In genomic region chr20:10619427-10619826, GRCh38 we compare ENCODE assay signal across 11 cellular contexts. TPM values are rescaled to one million over a fixed set of nuclear protein-coding genes. Genes with fewer than 3 reads are reported as not detected.
DNase-seq lines count a peak whose midpoint lies in the region; ATAC-seq and TF ChIP-seq lines count a peak whose summit lies in the region.
"Had no signal": no experiment of that assay in that cellular context is flagged by ENCODE, and none has a peak within 500 bp of the region (broad histone marks: within the 10 kb centered on the region; RNA-seq: fewer than 3 reads in every experiment).

No MANE protein-coding gene starts in this region.

- H3K4me1 Mint-ChIP-seq in effector memory CD8-positive, alpha-beta T cell (ENCODE audit: low read depth in 2 of 2) = no peaks in the 10 kb centered on the region
- H3K4me1 Mint-ChIP-seq in CD8-positive, alpha-beta T cell (ENCODE audit: low read depth) = no peaks in the 10 kb centered on the region

- CTCF ChIA-PET in CD8-positive, alpha-beta T cell (lab: Charles Lee) = no interaction called here

- H3K27me3 Mint-ChIP-seq in effector memory CD8-positive, alpha-beta T cell = no peaks in the 10 kb centered on the region
- H3K27me3 Mint-ChIP-seq in CD8-positive, alpha-beta T cell (ENCODE audit: low read depth) = no peaks in the 10 kb centered on the region

- DNase-seq in AG09319 (ENCODE audit: extremely low read depth, low read depth) = peak; percentile 80
- DNase-seq in LHCN-M2 (ENCODE audit: low read depth) = peak; percentile 88
- DNase-seq in cardiac fibroblast (ENCODE audit: low read depth in 2 of 2) = peak; percentile 90 to 93
- peak; percentile 4 to 94 for DNase-seq in lung microvascular endothelial cell (ENCODE audit: low read depth in 2 of 2)
- no peak for DNase-seq in CD1c-positive myeloid dendritic cell (ENCODE audit: extremely low spot score)
- no peak for DNase-seq in effector memory CD8-positive, alpha-beta T cell
- no peak for DNase-seq in CD8-positive, alpha-beta T cell
- DNase-seq: MV-4-11; SJCRH30; stimulated activated CD4-positive, alpha-beta T cell treated with anti-CD3 and anti-CD28 coated beads, Interleukin-4, amount 100 ng/mL, for 4 hours had no signal

- no peaks in the 10 kb centered on the region for H3K9me3 Mint-ChIP-seq in effector memory CD8-positive, alpha-beta T cell
- no peaks in the 10 kb centered on the region for H3K9me3 Mint-ChIP-seq in CD8-positive, alpha-beta T cell

- H3K27me3 ChIP-seq in CD8-positive, alpha-beta T cell (ENCODE audit: insufficient read depth, low read length) = no peaks in the 10 kb centered on the region
- H3K27me3 ChIP-seq: SJCRH30 had no signal

- POLR2A ChIA-PET in CD8-positive, alpha-beta T cell (lab: Charles Lee) = interaction anchor here (0.6 kb wide), 1 partner anchor 232 kb away, joined by 3 read pairs; no protein-coding TSS in a partner anchor

- H3K4me3 ChIP-seq in cardiac fibroblast (replicated peaks in 1 of 2; ENCODE audit: low read depth in 2 of 2, low read length in 2 of 2) = no peak overlapping the region
- H3K4me3 ChIP-seq in CD8-positive, alpha-beta T cell (ENCODE audit: low read depth, low read length) = no peak overlapping the region
- H3K4me3 ChIP-seq: SJCRH30 had no signal

- intact Hi-C loops in CD8-positive, alpha-beta T cell (cut with DNase I, micrococcal nuclease) = no loop called here

- H3K4me1 ChIP-seq in CD8-positive, alpha-beta T cell (ENCODE audit: insufficient read depth, low read length) = no peaks in the 10 kb centered on the region
- H3K4me1 ChIP-seq: SJCRH30 had no signal

- H3K36me3 Mint-ChIP-seq in effector memory CD8-positive, alpha-beta T cell (ENCODE audit: insufficient read depth) = peaks cover 4% of the 10 kb centered on the region
- peaks cover 26% of the 10 kb centered on the region for H3K36me3 Mint-ChIP-seq in CD8-positive, alpha-beta T cell

- H3K9me3 ChIP-seq in CD8-positive, alpha-beta T cell (ENCODE audit: low read length) = no peaks in the 10 kb centered on the region
- H3K9me3 ChIP-seq: SJCRH30 had no signal

- no peak for ATAC-seq in HG03159 (IDR thresholded peaks at IDR 0.05; ENCODE audit: unreplicated experiment)
- no peak for ATAC-seq in effector memory CD8-positive, alpha-beta T cell (replicated peaks)
- no peak for ATAC-seq in CD8-positive, alpha-beta T cell

- H3K27ac Mint-ChIP-seq in effector memory CD8-positive, alpha-beta T cell = no peak overlapping the region
- no peak overlapping the region for H3K27ac Mint-ChIP-seq in CD8-positive, alpha-beta T cell

- no peak overlapping the region for H3K4me3 Mint-ChIP-seq in effector memory CD8-positive, alpha-beta T cell
- no peak overlapping the region for H3K4me3 Mint-ChIP-seq in CD8-positive, alpha-beta T cell

- no peaks in the 10 kb centered on the region for H3K36me3 ChIP-seq in CD8-positive, alpha-beta T cell (ENCODE audit: insufficient read depth, low read length)
- H3K36me3 ChIP-seq: SJCRH30 had no signal

- no peak overlapping the region for H3K27ac ChIP-seq in CD8-positive, alpha-beta T cell (ENCODE audit: low read depth, low read length)
- H3K27ac ChIP-seq: SJCRH30 had no signal

- TF ChIP-seq CTCF in AG09319 (IDR thresholded peaks at IDR 0.05; ENCODE audit: low read depth, low read length) (no peak), cardiac fibroblast (IDR thresholded peaks at IDR 0.05; ENCODE audit: low read depth, low read length) (no peak)
- TF ChIP-seq CTCF in CD8-positive, alpha-beta T cell (IDR thresholded peaks at IDR 0.05) = no peak

RNA-seq across cellular contexts. Expression of gene JAG1, which starts 54.4 kb away (rescaled TPM):
- total RNA-seq in LHCN-M2 (2014; rRNA removed) = 6.2 and 8.3 TPM in 2 replicates
- 3.7 TPM for polyA plus RNA-seq in LHCN-M2 (2012)
- total RNA-seq in lung microvascular endothelial cell = 78.0 and 227 TPM in 2 replicates
- under 1 TPM; 0.38 to 0.83 TPM for total RNA-seq in CD8-positive, alpha-beta T cell

Comparison
In these comparisons a context has a peak if more than half of its experiments do, and no peak if none do; other contexts are left out.
1. DNase-seq: peak in AG09319 (single experiment), LHCN-M2 (single experiment), cardiac fibroblast (2 of 2) and lung microvascular endothelial cell (2 of 2); none in CD1c-positive myeloid dendritic cell (single experiment), effector memory CD8-positive, alpha-beta T cell (0 of 3) and CD8-positive, alpha-beta T cell (0 of 7).